40 cellular contexts compared by ENCODE assay signal in the genomic region with DNA sequence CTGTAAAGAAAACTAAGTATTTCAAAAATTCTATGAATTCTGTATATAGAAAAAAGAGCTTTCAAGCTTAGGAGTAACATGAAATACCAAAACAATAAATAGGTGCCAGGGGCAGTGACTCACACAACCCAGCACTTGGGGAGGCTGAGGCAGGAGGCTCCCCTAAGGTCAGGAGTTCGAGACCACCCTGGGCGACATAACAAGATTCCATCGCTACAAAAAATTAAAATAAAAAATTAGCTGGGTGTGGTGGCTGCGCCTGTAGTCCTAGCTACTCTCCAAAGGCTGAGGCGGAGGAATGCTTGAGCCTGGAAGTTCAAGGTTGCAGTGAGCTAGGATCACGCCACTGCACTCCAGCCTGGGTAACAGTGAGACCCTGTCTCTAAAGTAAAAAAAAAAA. TPM values are rescaled to one million over a fixed set of nuclear protein-coding genes. Genes with fewer than 3 reads are reported as not detected.
"Had no signal": no experiment of that assay in that cellular context is flagged by ENCODE, and none has a peak within 500 bp of the region (broad histone marks: within the 10 kb centered on the region; RNA-seq: fewer than 3 reads in every experiment).

No MANE protein-coding gene starts in this region.

- H3K27ac ChIP-seq: adrenal gland, body of pancreas, brain microvascular endothelial cell, breast epithelium, VCaP had no signal

- H3K9me3 Mint-ChIP-seq: activated B cell treated with CpG ODN at 0.5 μM for 24 hours; activated CD4-positive, alpha-beta memory T cell treated with anti-CD3 and anti-CD28 coated beads for 36 hours; activated CD4-positive, alpha-beta T cell treated with anti-CD3 and anti-CD28 coated beads, Interleukin-2, amount 10 ng/mL, durations not matched to agents 24 days and 14 days; activated CD8-positive, alpha-beta T cell treated with anti-CD3 and anti-CD28 coated beads for 36 hours; activated naive CD4-positive, alpha-beta T cell treated with anti-CD3 and anti-CD28 coated beads for 36 hours; activated naive CD4-positive, alpha-beta T cell treated with anti-CD3 and anti-CD28 coated beads, Interleukin-2, amount 50 U/mL, for 72 hours; activated naive CD8-positive, alpha-beta T cell treated with anti-CD3 and anti-CD28 coated beads for 36 hours; activated T-cell treated with anti-CD3 and anti-CD28 coated beads, Interleukin-2, amount 50 U/mL, for 4 hours; activated T-cell treated with anti-CD3 and anti-CD28 coated beads, Interleukin-2, amount 50 U/mL, for 72 hours; activated T-helper 1 cell treated with anti-CD3 and anti-CD28 coated beads, Interleukin-12 subunit alpha, Interleukin-12 subunit beta, Interleukin-2, Interleukin-4 antibody, amounts not matched to agents 30 ng/mL and 10 ng/mL and 1 ng/mL, durations not matched to agents 14 hours and 24 hours and 36 hours; activated T-helper 17 cell treated with anti-CD3 and anti-CD28 coated beads, Interleukin-2, amount 50 U/mL, for 72 hours; T-helper 1 cell treated with Interleukin-12 subunit alpha and Interleukin-12 subunit beta and Interleukin-4 antibody, amounts not matched to agents 30 μg/mL and 1 μg/mL, for 36 hours; T-helper 2 cell treated with Interferon-gamma antibody and Interleukin-4, amounts not matched to agents 5 μg/mL and 100 μg/mL, for 36 hours had no signal

- H3K27ac Mint-ChIP-seq: activated B cell treated with CpG ODN at 0.5 μM for 24 hours; activated CD4-positive, alpha-beta memory T cell treated with anti-CD3 and anti-CD28 coated beads for 36 hours; activated CD4-positive, alpha-beta T cell treated with anti-CD3 and anti-CD28 coated beads, Interleukin-2, amount 10 ng/mL, durations not matched to agents 24 days and 14 days; activated CD8-positive, alpha-beta T cell treated with anti-CD3 and anti-CD28 coated beads for 36 hours; activated naive CD4-positive, alpha-beta T cell treated with anti-CD3 and anti-CD28 coated beads for 36 hours; activated naive CD4-positive, alpha-beta T cell treated with anti-CD3 and anti-CD28 coated beads, Interleukin-2, amount 50 U/mL, for 72 hours; activated naive CD8-positive, alpha-beta T cell treated with anti-CD3 and anti-CD28 coated beads for 36 hours; activated T-helper 1 cell treated with anti-CD3 and anti-CD28 coated beads, Interleukin-12 subunit alpha, Interleukin-12 subunit beta, Interleukin-2, Interleukin-4 antibody, amounts not matched to agents 30 ng/mL and 10 ng/mL and 1 ng/mL, durations not matched to agents 14 hours and 24 hours and 36 hours; activated T-helper 17 cell treated with anti-CD3 and anti-CD28 coated beads, Interleukin-2, amount 50 U/mL, for 72 hours; T-helper 1 cell treated with Interleukin-12 subunit alpha and Interleukin-12 subunit beta and Interleukin-4 antibody, amounts not matched to agents 30 μg/mL and 1 μg/mL, for 36 hours; T-helper 2 cell treated with Interferon-gamma antibody and Interleukin-4, amounts not matched to agents 5 μg/mL and 100 μg/mL, for 36 hours had no signal

- DNase-seq: activated B cell treated with CpG ODN at 0.5 μM for 24 hours; activated CD4-positive, alpha-beta memory T cell treated with anti-CD3 and anti-CD28 coated beads for 36 hours; activated CD4-positive, alpha-beta T cell treated with anti-CD3 and anti-CD28 coated beads for 4 hours; activated CD4-positive, alpha-beta T cell treated with anti-CD3 and anti-CD28 coated beads, Interleukin-2, amount 10 ng/mL, durations not matched to agents 24 days and 14 days; activated CD4-positive, alpha-beta T cell treated with anti-CD3 and anti-CD28 coated beads, Interleukin-2, amount 50 U/mL, for 1 hour; activated CD4-positive, alpha-beta T cell treated with anti-CD3 and anti-CD28 coated beads, Interleukin-2, amount 50 U/mL, for 4 hours; activated CD4-positive, CD25-positive, alpha-beta regulatory T cell treated with anti-CD3 and anti-CD28 coated beads, Interleukin-2, amount 50 U/mL, for 72 hours; activated CD8-positive, alpha-beta memory T cell treated with anti-CD3 and anti-CD28 coated beads, Interleukin-2, amount 50 U/mL, for 4 hours; activated CD8-positive, alpha-beta T cell treated with anti-CD3 and anti-CD28 coated beads for 36 hours; activated effector memory CD4-positive, alpha-beta T cell treated with anti-CD3 and anti-CD28 coated beads, Interleukin-2, amount 50 U/mL, for 16 hours; activated gamma-delta T cell treated with Interleukin-2 at 50 U/mL for 16 hours; activated naive CD4-positive, alpha-beta T cell; activated naive CD4-positive, alpha-beta T cell treated with anti-CD3 and anti-CD28 coated beads for 36 hours; activated naive CD4-positive, alpha-beta T cell treated with anti-CD3 and anti-CD28 coated beads, Interleukin-2, amount 50 U/mL, for 16 hours; activated naive CD8-positive, alpha-beta T cell treated with anti-CD3 and anti-CD28 coated beads for 36 hours; activated T-cell treated with anti-CD3 and anti-CD28 coated beads for 4 hours; activated T-cell treated with anti-CD3 and anti-CD28 coated beads, Interleukin-2, amount 50 U/mL, for 1 hour; activated T-cell treated with anti-CD3 and anti-CD28 coated beads, Interleukin-2, amount 50 U/mL, for 4 hours; activated T-cell treated with anti-CD3 and anti-CD28 coated beads, Interleukin-2, amount 50 U/mL, for 72 hours; adrenal gland; amniotic stem cell; aorta; body of pancreas; brain microvascular endothelial cell; central memory CD4-positive, alpha-beta T cell; T-helper 1 cell; T-helper 2 cell; T-helper 9 cell had no signal

- H3K4me1 Mint-ChIP-seq: activated CD4-positive, alpha-beta T cell treated with anti-CD3 and anti-CD28 coated beads, Interleukin-2, amount 10 ng/mL, durations not matched to agents 24 days and 14 days; activated naive CD8-positive, alpha-beta T cell treated with anti-CD3 and anti-CD28 coated beads for 36 hours; activated T-helper 17 cell treated with anti-CD3 and anti-CD28 coated beads, Interleukin-2, amount 50 U/mL, for 72 hours had no signal

- H3K4me1 ChIP-seq: adrenal gland, body of pancreas, breast epithelium had no signal

- FAIRE-seq: astrocyte, TTC549 had no signal

- H3K27me3 ChIP-seq: adrenal gland, body of pancreas, brain microvascular endothelial cell, breast epithelium had no signal

- H3K4me3 ChIP-seq: adrenal gland, body of pancreas, breast epithelium had no signal

- H3K36me3 ChIP-seq: breast epithelium had no signal

- H3K9me3 ChIP-seq: adrenal gland, body of pancreas, breast epithelium had no signal

- ATAC-seq: activated CD8-positive, alpha-beta T cell treated with anti-CD3 and anti-CD28 coated beads for 36 hours; activated naive CD4-positive, alpha-beta T cell treated with anti-CD3 and anti-CD28 coated beads, Interleukin-2, amount 50 U/mL, for 72 hours; activated T-cell treated with anti-CD3 and anti-CD28 coated beads, Interleukin-2, amount 50 U/mL, for 4 hours; activated T-cell treated with anti-CD3 and anti-CD28 coated beads, Interleukin-2, amount 50 U/mL, for 72 hours; activated T-helper 17 cell treated with anti-CD3 and anti-CD28 coated beads, Interleukin-2, amount 50 U/mL, for 72 hours; body of pancreas had no signal

- H3K27me3 Mint-ChIP-seq: activated B cell treated with CpG ODN at 0.5 μM for 24 hours; activated CD4-positive, alpha-beta memory T cell treated with anti-CD3 and anti-CD28 coated beads for 36 hours; activated CD4-positive, alpha-beta T cell treated with anti-CD3 and anti-CD28 coated beads, Interleukin-2, amount 10 ng/mL, durations not matched to agents 24 days and 14 days; activated CD8-positive, alpha-beta T cell treated with anti-CD3 and anti-CD28 coated beads for 36 hours; activated naive CD8-positive, alpha-beta T cell treated with anti-CD3 and anti-CD28 coated beads for 36 hours; activated T-helper 17 cell treated with anti-CD3 and anti-CD28 coated beads, Interleukin-2, amount 50 U/mL, for 72 hours had no signal

- H3K4me3 Mint-ChIP-seq: activated B cell treated with CpG ODN at 0.5 μM for 24 hours; activated CD4-positive, alpha-beta memory T cell treated with anti-CD3 and anti-CD28 coated beads for 36 hours; activated CD4-positive, alpha-beta T cell treated with anti-CD3 and anti-CD28 coated beads, Interleukin-2, amount 10 ng/mL, durations not matched to agents 24 days and 14 days; activated CD8-positive, alpha-beta T cell treated with anti-CD3 and anti-CD28 coated beads for 36 hours; activated naive CD4-positive, alpha-beta T cell treated with anti-CD3 and anti-CD28 coated beads for 36 hours; activated naive CD8-positive, alpha-beta T cell treated with anti-CD3 and anti-CD28 coated beads for 36 hours; activated T-cell treated with anti-CD3 and anti-CD28 coated beads, Interleukin-2, amount 50 U/mL, for 4 hours; activated T-cell treated with anti-CD3 and anti-CD28 coated beads, Interleukin-2, amount 50 U/mL, for 72 hours; activated T-helper 1 cell treated with anti-CD3 and anti-CD28 coated beads, Interleukin-12 subunit alpha, Interleukin-12 subunit beta, Interleukin-2, Interleukin-4 antibody, amounts not matched to agents 30 ng/mL and 10 ng/mL and 1 ng/mL, durations not matched to agents 14 hours and 24 hours and 36 hours; activated T-helper 17 cell treated with anti-CD3 and anti-CD28 coated beads, Interleukin-2, amount 50 U/mL, for 72 hours; T-helper 1 cell treated with Interleukin-12 subunit alpha and Interleukin-12 subunit beta and Interleukin-4 antibody, amounts not matched to agents 30 μg/mL and 1 μg/mL, for 36 hours; T-helper 2 cell treated with Interferon-gamma antibody and Interleukin-4, amounts not matched to agents 5 μg/mL and 100 μg/mL, for 36 hours had no signal

RNA-seq across cellular contexts. Expression of a gene that starts 21.5 kb away (rescaled TPM):
- polyA plus RNA-seq: aorta had no signal

RNA-seq across cellular contexts. Expression of a gene that starts 33.0 kb away (rescaled TPM):
- total RNA-seq: activated B cell treated with CpG ODN at 0.5 μM for 24 hours; activated CD4-positive, alpha-beta memory T cell treated with anti-CD3 and anti-CD28 coated beads for 36 hours; activated CD4-positive, alpha-beta T cell treated with anti-CD3 and anti-CD28 coated beads, Interleukin-2, amount 10 ng/mL, durations not matched to agents 24 days and 14 days; activated CD8-positive, alpha-beta memory T cell treated with anti-CD3 and anti-CD28 coated beads for 36 hours; activated CD8-positive, alpha-beta T cell treated with anti-CD3 and anti-CD28 coated beads for 36 hours; activated naive CD4-positive, alpha-beta T cell treated with anti-CD3 and anti-CD28 coated beads for 36 hours; activated naive CD4-positive, alpha-beta T cell treated with anti-CD3 and anti-CD28 coated beads, Interleukin-2, amount 50 U/mL, for 72 hours; activated naive CD8-positive, alpha-beta T cell treated with anti-CD3 and anti-CD28 coated beads for 36 hours; activated T-cell treated with anti-CD3 and anti-CD28 coated beads, Interleukin-2, amount 50 U/mL, for 4 hours; activated T-cell treated with anti-CD3 and anti-CD28 coated beads, Interleukin-2, amount 50 U/mL, for 72 hours; activated T-helper 1 cell treated with anti-CD3 and anti-CD28 coated beads, Interleukin-12 subunit alpha, Interleukin-12 subunit beta, Interleukin-2, Interleukin-4 antibody, amounts not matched to agents 30 ng/mL and 10 ng/mL and 1 ng/mL, durations not matched to agents 14 hours and 24 hours and 36 hours; activated T-helper 17 cell treated with anti-CD3 and anti-CD28 coated beads, Interleukin-2, amount 50 U/mL, for 72 hours; aorta; body of pancreas; breast epithelium; cardiac septum; cerebellum had no signal
- polyA plus RNA-seq: aorta had no signal
